8 cellular contexts compared by ENCODE assay signal in genomic region chr19:12985049-12985776, GRCh38. TPM values are rescaled to one million over a fixed set of nuclear protein-coding genes. Genes with fewer than 3 reads are reported as not detected.
DNase-seq lines count a peak whose midpoint lies in the region; ATAC-seq and TF ChIP-seq lines count a peak whose summit lies in the region.

No MANE protein-coding gene starts in this region.

- no peak overlapping the region for H3K27ac ChIP-seq in mammary epithelial cell (ENCODE audit: insufficient read depth, low read depth, low read length)
- peak overlapping the region; percentile 80 to 88 for H3K27ac ChIP-seq in mucosa of rectum (ENCODE audit: low read depth in 2 of 2, low read length in 2 of 2)
- H3K27ac ChIP-seq in endodermal cell (ENCODE audit: low read depth, low read length): no peak overlapping the region

- H3K27ac Mint-ChIP-seq in endodermal cell: no peak overlapping the region

- H3K79me2 ChIP-seq in mammary epithelial cell (ENCODE audit: insufficient read depth, low read length): no peaks in the 10 kb centered on the region

- H3K4me1 ChIP-seq in mammary epithelial cell (ENCODE audit: insufficient read depth, low read length): peaks cover 5% of the 10 kb centered on the region
- peaks cover 21 to 28% of the 10 kb centered on the region in 2 donors for H3K4me1 ChIP-seq in mucosa of rectum (ENCODE audit: control insufficient read depth in 2 of 2, insufficient read depth in 2 of 2, low read length in 2 of 2)
- H3K4me1 ChIP-seq in endodermal cell (ENCODE audit: control insufficient read depth, insufficient read depth, low read length): no peaks in the 10 kb centered on the region

- H3K9ac ChIP-seq in mammary epithelial cell (ENCODE audit: insufficient read depth, low read length) (no peak overlapping the region), mucosa of rectum (ENCODE audit: low read depth in 1 of 2, low read length in 2 of 2) (peak overlapping the region; percentile 27 to 44), endodermal cell (ENCODE audit: extremely low read depth, low read length, poor library complexity, severe bottlenecking) (no peak overlapping the region)

- H3K36me3 ChIP-seq in mammary epithelial cell (ENCODE audit: insufficient read depth, low read length) (no peaks in the 10 kb centered on the region), mucosa of rectum (ENCODE audit: control insufficient read depth in 2 of 2, insufficient read depth in 2 of 2, low read length in 2 of 2) (no peaks in the 10 kb centered on the region), endodermal cell (ENCODE audit: control insufficient read depth, insufficient read depth, low read length) (no peaks in the 10 kb centered on the region)

- TF ChIP-seq CTCF in mammary epithelial cell (conservative IDR thresholded peaks at IDR 0.05 in 1 of 2, IDR thresholded peaks at IDR 0.05 in 1 of 2; ENCODE audit: extremely low read depth in 1 of 2, insufficient read depth in 1 of 2, low read depth in 1 of 2, low read length in 2 of 2): no peak
- TF ChIP-seq CTCF in endodermal cell (conservative IDR thresholded peaks at IDR 0.05): no peak

- WGBS in mammary epithelial cell (ENCODE audit: low coverage, missing lambda C conversion rate): 73% methylated on average over 16 of the region's 16 CpGs
- WGBS in endodermal cell (ENCODE audit: insufficient coverage in 1 of 2, insufficient read length in 1 of 2), 2 experiments: 73 to 80% methylated on average over 8 to 16 of the region's 16 CpGs

- H3K4me3 ChIP-seq in mammary epithelial cell (replicated peaks in 1 of 3; ENCODE audit: insufficient read depth in 1 of 3, low read depth in 2 of 3, low read length in 3 of 3) (no peak overlapping the region), mucosa of rectum (ENCODE audit: low read length in 2 of 2) (peak overlapping the region; percentile 1 to 15), endodermal cell (ENCODE audit: low read length) (no peak overlapping the region)

- no peak overlapping the region for H3K4me2 ChIP-seq in mammary epithelial cell (ENCODE audit: insufficient read depth, low read depth, low read length)

- H3K4me1 Mint-ChIP-seq in endodermal cell: no peaks in the 10 kb centered on the region

- no peaks in the 10 kb centered on the region for H4K20me1 ChIP-seq in mammary epithelial cell (ENCODE audit: insufficient read depth, low read length)

- H3K27me3 Mint-ChIP-seq in endodermal cell (ENCODE audit: insufficient read depth): peaks cover 8% of the 10 kb centered on the region

- H3K36me3 Mint-ChIP-seq in endodermal cell (ENCODE audit: low read depth): no peaks in the 10 kb centered on the region

- H2AFZ ChIP-seq in mammary epithelial cell (ENCODE audit: low read depth, low read length): no peak overlapping the region

- DNase-seq in stimulated activated CD8-positive, alpha-beta memory T cell treated with anti-CD3 and anti-CD28 coated beads, Interleukin-12 subunit alpha, Interleukin-12 subunit beta, amount 100 ng/mL, for 4 hours (ENCODE audit: low read depth): peak; percentile 19
- no peak for DNase-seq in stimulated activated CD8-positive, alpha-beta memory T cell treated with anti-CD3 and anti-CD28 coated beads, Interleukin-4, amount 100 ng/mL, for 48 hours
- DNase-seq in mammary epithelial cell (peak; percentile 37), endodermal cell (no peak), NCI-H524 treated with DMSO at 0.1 percent for 48 hours (lab: John Stamatoyannopoulos, UW) (no peak)
- no peak for DNase-seq in effector CD8-positive, alpha-beta T cell (lab: John Stamatoyannopoulos, UW)

- no peak for ATAC-seq in GM21576 (IDR thresholded peaks at IDR 0.05; ENCODE audit: unreplicated experiment)

- no peak overlapping the region for H3K4me3 Mint-ChIP-seq in endodermal cell

- no peaks in the 10 kb centered on the region for H3K9me3 Mint-ChIP-seq in endodermal cell

- intact Hi-C loops in mammary epithelial cell (cut with micrococcal nuclease): no loop called here

- in situ Hi-C loops in mammary epithelial cell (cut with MboI; ENCODE audit: low sequenced_read_pairs in 2 of 2): loop anchor here (10.0 to 25.0 kb wide), 2 partner anchors 80 to 602 kb away; no protein-coding TSS in a partner anchor

- dilution Hi-C loops in mammary epithelial cell (cut with HindIII; ENCODE audit: low sequenced_read_pairs): no loop called here

- CTCF ChIA-PET in mammary epithelial cell (lab: Charles Lee; ENCODE audit: low non-redundant PET): interaction anchor here (0.7 kb wide), 1 partner anchor 29 kb away, joined by 4 read pairs; no protein-coding TSS in a partner anchor

- BruUV-seq in mammary epithelial cell (replicated peaks; lab: Mats Ljungman, UMichigan): no TSS peak

- H3K9me3 ChIP-seq in mammary epithelial cell (replicated peaks; ENCODE audit: insufficient read depth, low read length) (no peaks in the 10 kb centered on the region), mucosa of rectum (ENCODE audit: control insufficient read depth in 2 of 2, low read length in 2 of 2) (no peaks in the 10 kb centered on the region), endodermal cell (ENCODE audit: control insufficient read depth, low read length) (no peaks in the 10 kb centered on the region)

- no peaks in the 10 kb centered on the region for H3K27me3 ChIP-seq in mammary epithelial cell (ENCODE audit: insufficient read depth, low read length)
- H3K27me3 ChIP-seq in mucosa of rectum (ENCODE audit: control insufficient read depth in 2 of 2, insufficient read depth in 2 of 2, low read length in 2 of 2): peaks cover 0 to 3% of the 10 kb centered on the region in 2 donors
- peaks cover 78% of the 10 kb centered on the region for H3K27me3 ChIP-seq in endodermal cell (ENCODE audit: control insufficient read depth, insufficient read depth, low read length, poor library complexity, severe bottlenecking)

RNA-seq across cellular contexts. Expression of gene NFIX, which starts 10.1 kb away (rescaled TPM):
- total RNA-seq in mammary epithelial cell (10 to 100 TPM; 43.2 to 76.1 TPM), endodermal cell (under 1 TPM; 0.22 to 0.40 TPM)
- 24.5 TPM for polyA plus RNA-seq in mammary epithelial cell
- polyA minus RNA-seq in mammary epithelial cell: 215 TPM
- 0.93 TPM for polyA plus RNA-seq in endodermal cell (2013, experiment 1 of 2)
- 0.70 TPM for polyA plus RNA-seq in endodermal cell (2013, experiment 2 of 2)

RNA-seq across cellular contexts. Expression of gene DAND5, which starts 15.8 kb away (rescaled TPM):
- total RNA-seq in mammary epithelial cell (under 1 TPM; under 0.01 to 0.28 TPM), endodermal cell (under 1 TPM; 0.13 to 0.40 TPM)
- 0.07 TPM for polyA plus RNA-seq in mammary epithelial cell
- not detected for polyA minus RNA-seq in mammary epithelial cell
- not detected for polyA plus RNA-seq in endodermal cell (2013, experiment 1 of 2)
- polyA plus RNA-seq in endodermal cell (2013, experiment 2 of 2): not detected

RNA-seq across cellular contexts. Expression of gene GADD45GIP1, which starts 28.2 kb away (rescaled TPM):
- total RNA-seq in mammary epithelial cell: 10 to 100 TPM; 11.5 to 34.5 TPM
- 35.6 TPM for polyA plus RNA-seq in mammary epithelial cell
- polyA minus RNA-seq in mammary epithelial cell: 13.5 TPM
- 10 to 100 TPM; 31.0 to 34.9 TPM for total RNA-seq in endodermal cell
- 37.5 TPM for polyA plus RNA-seq in endodermal cell (2013, experiment 1 of 2)
- 41.7 TPM for polyA plus RNA-seq in endodermal cell (2013, experiment 2 of 2)

RNA-seq across cellular contexts. Expression of gene RAD23A, which starts 39.6 kb away (rescaled TPM):
- total RNA-seq in mammary epithelial cell (100 to 1,000 TPM; 101 to 123 TPM), endodermal cell (100 to 1,000 TPM in 1 of 2 donors, 10 to 100 TPM in 1; 75.5 to 117 TPM)
- polyA plus RNA-seq in mammary epithelial cell: 95.0 TPM
- polyA minus RNA-seq in mammary epithelial cell: 148 TPM
- polyA plus RNA-seq in endodermal cell (2013, experiment 1 of 2): 91.9 TPM
- polyA plus RNA-seq in endodermal cell (2013, experiment 2 of 2): 87.3 TPM

RNA-seq across cellular contexts. Expression of gene CALR, which starts 46.8 kb away (rescaled TPM):
- total RNA-seq in mammary epithelial cell: 1,000 to 10,000 TPM; 1,117 to 1,135 TPM
- 1,343 TPM for polyA plus RNA-seq in mammary epithelial cell
- polyA minus RNA-seq in mammary epithelial cell: 1,452 TPM
- 1,000 to 10,000 TPM in 1 of 2 donors, 100 to 1,000 TPM in 1; 873 to 1,303 TPM for total RNA-seq in endodermal cell
- 723 TPM for polyA plus RNA-seq in endodermal cell (2013, experiment 1 of 2)
- polyA plus RNA-seq in endodermal cell (2013, experiment 2 of 2): 735 TPM

Comparison
In these comparisons a context has a peak if more than half of its experiments do, and no peak if none do; other contexts are left out.
1. DNase-seq: peak in stimulated activated CD8-positive, alpha-beta memory T cell treated with anti-CD3 and anti-CD28 coated beads, Interleukin-12 subunit alpha, Interleukin-12 subunit beta, amount 100 ng/mL, for 4 hours (single experiment) and mammary epithelial cell (single experiment); none in stimulated activated CD8-positive, alpha-beta memory T cell treated with anti-CD3 and anti-CD28 coated beads, Interleukin-4, amount 100 ng/mL, for 48 hours (single experiment), endodermal cell (single experiment), effector CD8-positive, alpha-beta T cell (single experiment) and NCI-H524 treated with DMSO at 0.1 percent for 48 hours (single experiment).
2. H3K27ac ChIP-seq: peak in mucosa of rectum (2 of 2); none in mammary epithelial cell (single experiment) and endodermal cell (single experiment).
3. H3K4me3 ChIP-seq: peak in mucosa of rectum (2 of 2); none in mammary epithelial cell (0 of 3) and endodermal cell (single experiment).
4. H3K9ac ChIP-seq: peak in mucosa of rectum (2 of 2); none in mammary epithelial cell (single experiment) and endodermal cell (single experiment).
5. RNA of gene NFIX, which starts 10.1 kb away (total RNA-seq): 43.2 to 76.1 TPM in mammary epithelial cell; 0.22 to 0.40 TPM in endodermal cell; every median in the first group is over 10 times any median in the second.